7 cellular contexts compared by ENCODE assay signal in genomic region chr7:28686418-28686800, GRCh38.
DNase-seq lines count a peak whose midpoint lies in the region; ATAC-seq, FAIRE-seq and TF ChIP-seq lines count a peak whose summit lies in the region.

No MANE protein-coding gene starts in this region.

- TF ChIP-seq RAD21 in GM12878 (IDR thresholded peaks at IDR 0.05; ENCODE audit: insufficient read depth, low read depth, low read length) = no peak

- intact Hi-C loops in GM12878 (cut with micrococcal nuclease; ENCODE audit: unreplicated experiment) = loop anchor here (5.0 kb wide), 1 partner anchor 209 kb away; no protein-coding TSS in a partner anchor

- H4K20me1 ChIP-seq in GM12878 (ENCODE audit: control insufficient read depth, insufficient read depth) = no peaks in the 10 kb centered on the region

- TSS peak; percentile 44 for BruUV-seq in GM12878 (replicated peaks; lab: Mats Ljungman, UMichigan)

- H3K27ac ChIP-seq in HUES6 (ENCODE audit: low read depth, low read length) = peak overlapping the region; percentile 94
- no peak overlapping the region for H3K27ac ChIP-seq in GM12878 (ENCODE audit: control insufficient read depth, insufficient read depth)
- peak overlapping the region; percentile 90 for H3K27ac ChIP-seq in subcutaneous abdominal adipose tissue (ENCODE audit: low read depth, low read length)

- H3K27me3 ChIP-seq in HUES6 (ENCODE audit: control insufficient read depth, insufficient read depth, low read length) (no peaks in the 10 kb centered on the region), GM12878 (replicated peaks in 1 of 2; ENCODE audit: control insufficient read depth in 2 of 2, insufficient read depth in 2 of 2, low read length in 1 of 2) (no peaks in the 10 kb centered on the region), subcutaneous abdominal adipose tissue (ENCODE audit: control insufficient read depth in 5 of 5, insufficient read depth in 4 of 5, low read length in 5 of 5) (peaks cover 2 to 6% (median 4%) of the 10 kb centered on the region in 5 donors)

- SMC1A ChIA-PET in GM12878 (lab: Charles Lee; ENCODE audit: uncharacterized antibody, unreplicated experiment) = interaction anchor here (0.7 to 3.1 kb wide), 19 partner anchors 8 to 324 kb away, joined by 3 to 19 read pairs (median 4); no protein-coding TSS in a partner anchor

- CTCF ChIA-PET in GM12878 (lab: Yijun Ruan, JAX) = interaction anchor here (1.0 to 1.8 kb wide), 5 partner anchors 9 to 167 kb away, joined by 3 to 13 read pairs (median 4); no protein-coding TSS in a partner anchor

- in situ Hi-C loops in GM12878 (cut with MboI) = no loop called here

- no peaks in the 10 kb centered on the region for H3K79me2 ChIP-seq in GM12878 (ENCODE audit: control insufficient read depth, insufficient read depth, low read length)

- no peak for DNase-seq in GM12878 (ENCODE audit: low read depth, low spot score)
- peak; percentile 68 for DNase-seq in iPS-NIHi11 (ENCODE audit: low spot score)
- no peak for DNase-seq in SK-N-DZ (ENCODE audit: low spot score)

- H3K4me1 ChIP-seq in HUES6 (ENCODE audit: control insufficient read depth, insufficient read depth, low read length) (peaks cover 33% of the 10 kb centered on the region), GM12878 (ENCODE audit: control insufficient read depth, insufficient read depth, low read length) (peaks cover 19% of the 10 kb centered on the region), subcutaneous abdominal adipose tissue (ENCODE audit: control insufficient read depth in 5 of 5, insufficient read depth in 5 of 5, low read length in 5 of 5) (peaks cover 3 to 48% (median 42%) of the 10 kb centered on the region in 5 donors)

- peak overlapping the region; percentile 57 for H3K4me3 ChIP-seq in HUES6 (ENCODE audit: low read depth, low read length)
- peak overlapping the region; percentile 36 for H3K4me3 ChIP-seq in GM12878
- peak overlapping the region; percentile 60 to 84 (median 72) for H3K4me3 ChIP-seq in subcutaneous abdominal adipose tissue (ENCODE audit: low read depth in 1 of 5, low read length in 5 of 5)

- 63% methylated on average over 11 of the region's 12 CpGs for WGBS in GM12878 (ENCODE audit: insufficient coverage, insufficient replicate concordance, low lambda C conversion rate, missing lambda C conversion rate)

- TF ChIP-seq CTCF in GM12878 (IDR thresholded peaks at IDR 0.05 in 2 of 3, conservative IDR thresholded peaks at IDR 0.05 in 1 of 3; ENCODE audit: control insufficient read depth in 2 of 3, extremely low read depth in 1 of 3, insufficient read depth in 1 of 3, low read depth in 3 of 3, low read length in 3 of 3) = no peak

- POLR2A ChIA-PET in GM12878 (lab: Charles Lee) = interaction anchor here (0.8 to 1.3 kb wide), 4 partner anchors 8 to 177 kb away, joined by 3 to 6 read pairs (median 4); no protein-coding TSS in a partner anchor

- RAD21 ChIA-PET in GM12878 (lab: Charles Lee; ENCODE audit: unreplicated experiment) = interaction anchor here (1.0 to 4.5 kb wide), 10 partner anchors 9 to 275 kb away, joined by 3 to 36 read pairs (median 4); no protein-coding TSS in a partner anchor

- H2AFZ ChIP-seq in GM12878 (ENCODE audit: control insufficient read depth, low read depth, low read length) = no peak overlapping the region; the same call in 1 of the 2 replicates

- TF ChIP-seq EP300 in GM12878 (IDR thresholded peaks at IDR 0.05; ENCODE audit: borderline replicate concordance in 1 of 2, control insufficient read depth in 1 of 2, low read depth in 2 of 2, low read length in 2 of 2) = no peak

- peak; percentile 52 for FAIRE-seq in GM12878 (lab: Jason Lieb, UNC)

- ATAC-seq in GM12878 (peak; percentile 18), GM18511 (IDR thresholded peaks at IDR 0.05; ENCODE audit: unreplicated experiment) (no peak), GM19328 (IDR thresholded peaks at IDR 0.05; ENCODE audit: unreplicated experiment) (no peak)

- H3K4me2 ChIP-seq in GM12878 (ENCODE audit: control insufficient read depth, insufficient read depth) = peak overlapping the region; percentile 81; the same call in 1 of the 2 replicates

- H3K9ac ChIP-seq in HUES6 (ENCODE audit: low read length) = peak overlapping the region; percentile 82
- H3K9ac ChIP-seq in GM12878 (ENCODE audit: control insufficient read depth, insufficient read depth, low read length) = no peak overlapping the region
- peak overlapping the region; percentile 49 to 80 (median 67) for H3K9ac ChIP-seq in subcutaneous abdominal adipose tissue (ENCODE audit: low read length in 5 of 5)

- no peak for TF ChIP-seq POLR2A in GM12878 (IDR thresholded peaks at IDR 0.05; ENCODE audit: low read depth, low read length)

- H3K36me3 ChIP-seq in HUES6 (ENCODE audit: control insufficient read depth, insufficient read depth, low read length) (no peaks in the 10 kb centered on the region), GM12878 (ENCODE audit: control insufficient read depth in 2 of 2, insufficient read depth in 2 of 2, low read length in 1 of 2) (peaks cover 0 to 8% of the 10 kb centered on the region in 2 experiments; a peak in 2 of 4 replicates), subcutaneous abdominal adipose tissue (ENCODE audit: control insufficient read depth in 5 of 5, insufficient read depth in 5 of 5, low read length in 5 of 5) (peaks cover 0 to 3% (median 0%) of the 10 kb centered on the region in 5 donors)

- no peaks in the 10 kb centered on the region for H3K9me3 ChIP-seq in HUES6 (ENCODE audit: control insufficient read depth, insufficient read depth, low read depth, low read length)
- H3K9me3 ChIP-seq in GM12878 (replicated peaks; ENCODE audit: control insufficient read depth, insufficient read depth, low read length) = no peaks in the 10 kb centered on the region
- no peaks in the 10 kb centered on the region for H3K9me3 ChIP-seq in subcutaneous abdominal adipose tissue (ENCODE audit: control insufficient read depth in 5 of 5, low read length in 5 of 5)

TF ChIP-seq in GM12878, 131 proteins besides CTCF, POLR2A, EP300 and RAD21 (continues in another document):
- TF ChIP-seq ZNF24 (IDR thresholded peaks at IDR 0.05) = no peak
- TF ChIP-seq TCF7 (IDR thresholded peaks at IDR 0.05; ENCODE audit: borderline replicate concordance) = no peak
- 0 out of 2 replicates have a peak, but pooled peaks have one; percentile 18 for TF ChIP-seq ZNF384 (IDR thresholded peaks at IDR 0.05; ENCODE audit: borderline replicate concordance, low read depth, low read length)
- no peak for TF ChIP-seq SIN3A (IDR thresholded peaks at IDR 0.05; ENCODE audit: low read depth, low read length)
- TF ChIP-seq ATF7 (IDR thresholded peaks at IDR 0.05; ENCODE audit: low read depth) = peak; percentile 63
- TF ChIP-seq, protein P1, sequence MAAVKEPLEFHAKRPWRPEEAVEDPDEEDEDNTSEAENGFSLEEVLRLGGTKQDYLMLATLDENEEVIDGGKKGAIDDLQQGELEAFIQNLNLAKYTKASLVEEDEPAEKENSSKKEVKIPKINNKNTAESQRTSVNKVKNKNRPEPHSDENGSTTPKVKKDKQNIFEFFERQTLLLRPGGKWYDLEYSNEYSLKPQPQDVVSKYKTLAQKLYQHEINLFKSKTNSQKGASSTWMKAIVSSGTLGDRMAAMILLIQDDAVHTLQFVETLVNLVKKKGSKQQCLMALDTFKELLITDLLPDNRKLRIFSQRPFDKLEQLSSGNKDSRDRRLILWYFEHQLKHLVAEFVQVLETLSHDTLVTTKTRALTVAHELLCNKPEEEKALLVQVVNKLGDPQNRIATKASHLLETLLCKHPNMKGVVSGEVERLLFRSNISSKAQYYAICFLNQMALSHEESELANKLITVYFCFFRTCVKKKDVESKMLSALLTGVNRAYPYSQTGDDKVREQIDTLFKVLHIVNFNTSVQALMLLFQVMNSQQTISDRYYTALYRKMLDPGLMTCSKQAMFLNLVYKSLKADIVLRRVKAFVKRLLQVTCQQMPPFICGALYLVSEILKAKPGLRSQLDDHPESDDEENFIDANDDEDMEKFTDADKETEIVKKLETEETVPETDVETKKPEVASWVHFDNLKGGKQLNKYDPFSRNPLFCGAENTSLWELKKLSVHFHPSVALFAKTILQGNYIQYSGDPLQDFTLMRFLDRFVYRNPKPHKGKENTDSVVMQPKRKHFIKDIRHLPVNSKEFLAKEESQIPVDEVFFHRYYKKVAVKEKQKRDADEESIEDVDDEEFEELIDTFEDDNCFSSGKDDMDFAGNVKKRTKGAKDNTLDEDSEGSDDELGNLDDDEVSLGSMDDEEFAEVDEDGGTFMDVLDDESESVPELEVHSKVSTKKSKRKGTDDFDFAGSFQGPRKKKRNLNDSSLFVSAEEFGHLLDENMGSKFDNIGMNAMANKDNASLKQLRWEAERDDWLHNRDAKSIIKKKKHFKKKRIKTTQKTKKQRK (IDR thresholded peaks at IDR 0.05; ENCODE audit: low read depth, low read length) = no peak
- no peak for TF ChIP-seq BCL11A (IDR thresholded peaks at IDR 0.05; ENCODE audit: low read depth, low read length)
- TF ChIP-seq ZNF687 (IDR thresholded peaks at IDR 0.05) = no peak
- no peak for TF ChIP-seq MYC (IDR thresholded peaks at IDR 0.05; ENCODE audit: insufficient read depth, insufficient read length, insufficient replicate concordance, low read length, severe bottlenecking)
